Comparison of ENCODE assay signal across 10 cellular contexts in the genomic region with DNA sequence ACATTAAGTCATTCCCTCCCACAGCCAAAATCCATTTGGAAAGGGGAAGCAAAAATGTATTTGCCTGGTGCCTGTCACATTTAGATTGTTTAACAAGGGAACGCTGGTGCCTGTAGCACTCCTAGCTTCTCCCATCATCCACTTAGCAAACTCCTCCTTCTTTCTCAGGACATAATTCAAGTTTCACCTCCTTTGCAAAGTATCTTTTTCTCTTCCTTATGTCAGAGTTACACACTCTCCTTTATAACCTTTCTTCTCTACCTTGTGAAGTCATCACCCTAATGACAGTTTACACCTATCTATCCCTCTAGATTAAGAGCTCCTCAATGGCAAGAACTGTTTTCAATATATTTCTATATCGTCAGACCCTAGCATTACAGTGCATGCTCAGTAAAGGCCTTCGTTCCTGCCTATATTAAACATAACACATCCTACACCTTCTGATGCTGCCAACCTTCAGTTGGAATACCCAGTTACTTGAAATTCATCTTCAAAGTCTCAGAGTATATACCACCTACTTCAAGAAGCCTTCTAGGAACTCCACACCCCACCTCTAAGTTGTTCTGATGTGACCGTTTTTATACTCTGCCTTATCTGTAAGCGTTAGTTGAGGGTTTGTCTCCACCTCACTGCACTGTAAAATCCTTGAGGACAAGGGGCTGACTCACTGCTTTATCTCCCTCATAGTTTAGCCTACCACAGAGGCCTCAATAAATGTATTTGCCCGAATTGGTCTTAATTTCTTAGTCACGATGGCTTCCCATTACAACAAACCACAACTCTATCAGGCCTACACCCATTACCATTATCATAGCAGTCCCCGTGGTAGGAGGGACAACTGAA. TPM values are rescaled to one million over a fixed set of nuclear protein-coding genes. Genes with fewer than 3 reads are reported as not detected.
DNase-seq lines count a peak whose midpoint lies in the region; ATAC-seq and TF ChIP-seq lines count a peak whose summit lies in the region.
"Had no signal": no experiment of that assay in that cellular context is flagged by ENCODE, and none has a peak within 500 bp of the region (broad histone marks: within the 10 kb centered on the region; RNA-seq: fewer than 3 reads in every experiment).

No MANE protein-coding gene starts in this region.

- TF ChIP-seq POLR2A in transverse colon (IDR thresholded peaks at IDR 0.05): no peak

- no peak for TF ChIP-seq CTCF in transverse colon (IDR thresholded peaks at IDR 0.05)

- H3K9me3 ChIP-seq in transverse colon: no peaks in the 10 kb centered on the region
- H3K9me3 ChIP-seq: right atrium auricular region had no signal

- intact Hi-C loops in transverse colon (cut with DNase I; ENCODE audit: low total_unique reads): no loop called here

- peak overlapping the region; percentile 9 to 44 for H3K4me3 Mint-ChIP-seq in activated T-cell treated with anti-CD3 and anti-CD28 coated beads, Interleukin-2, amount 50 U/mL, for 72 hours
- H3K4me3 Mint-ChIP-seq in activated naive CD8-positive, alpha-beta T cell: peak overlapping the region; percentile 55

- H3K27me3 ChIP-seq in transverse colon: no peaks in the 10 kb centered on the region
- H3K27me3 ChIP-seq: right atrium auricular region had no signal

- ATAC-seq in activated T-cell treated with anti-CD3 and anti-CD28 coated beads, Interleukin-2, amount 50 U/mL, for 72 hours (replicated peaks in 1 of 2): no peak
- ATAC-seq in HG02840 (IDR thresholded peaks at IDR 0.05; ENCODE audit: low FRiP score, unreplicated experiment): no peak
- no peak for ATAC-seq in GM21515 (IDR thresholded peaks at IDR 0.05; ENCODE audit: unreplicated experiment)

- in situ Hi-C loops in transverse colon (cut with MboI; ENCODE audit: low pct_ligation_motif_present in 1 of 4, low pct_unique_long_range_greater_than_20kb in 1 of 4, low sequenced_read_pairs in 3 of 4): no loop called here

- 51 to 55% methylated on average over 5 to 8 of the region's 8 CpGs for WGBS in transverse colon (ENCODE audit: low coverage in 1 of 2), 2 donors

- H3K4me1 ChIP-seq in transverse colon: peaks cover 6 to 45% (median 31%) of the 10 kb centered on the region in 4 donors

- no peaks in the 10 kb centered on the region for H3K9me3 Mint-ChIP-seq in activated T-cell treated with anti-CD3 and anti-CD28 coated beads, Interleukin-2, amount 50 U/mL, for 72 hours
- H3K9me3 Mint-ChIP-seq in activated naive CD8-positive, alpha-beta T cell (ENCODE audit: low read depth): no peaks in the 10 kb centered on the region
- H3K9me3 Mint-ChIP-seq: CD14-positive monocyte had no signal

- no peaks in the 10 kb centered on the region for H3K27me3 Mint-ChIP-seq in activated T-cell treated with anti-CD3 and anti-CD28 coated beads, Interleukin-2, amount 50 U/mL, for 72 hours (ENCODE audit: low read depth)
- no peaks in the 10 kb centered on the region for H3K27me3 Mint-ChIP-seq in activated naive CD8-positive, alpha-beta T cell

- peaks cover 7 to 9% of the 10 kb centered on the region in 2 donors for H3K36me3 Mint-ChIP-seq in activated T-cell treated with anti-CD3 and anti-CD28 coated beads, Interleukin-2, amount 50 U/mL, for 72 hours (ENCODE audit: insufficient read depth in 2 of 2)
- H3K36me3 Mint-ChIP-seq in activated naive CD8-positive, alpha-beta T cell: no peaks in the 10 kb centered on the region
- H3K36me3 Mint-ChIP-seq: CD14-positive monocyte had no signal

- H3K36me3 ChIP-seq in transverse colon: no peaks in the 10 kb centered on the region
- H3K36me3 ChIP-seq: right atrium auricular region had no signal

- peak overlapping the region; percentile 66 for H3K27ac Mint-ChIP-seq in activated T-cell treated with anti-CD3 and anti-CD28 coated beads, Interleukin-2, amount 50 U/mL, for 72 hours
- peak overlapping the region; percentile 37 for H3K27ac Mint-ChIP-seq in activated naive CD8-positive, alpha-beta T cell

- no peak for DNase-seq in activated T-cell treated with anti-CD3 and anti-CD28 coated beads, Interleukin-2, amount 50 U/mL, for 72 hours
- no peak for DNase-seq in activated T-cell treated with anti-CD3 and anti-CD28 coated beads, Interleukin-2, amount 50 U/mL, for 48 hours
- DNase-seq in islet precursor cell: peak; percentile 53
- no peak for DNase-seq in transverse colon
- DNase-seq in GM19240 (ENCODE audit: insufficient read length, low spot score): no peak

- H3K4me1 Mint-ChIP-seq in activated T-cell treated with anti-CD3 and anti-CD28 coated beads, Interleukin-2, amount 50 U/mL, for 72 hours (ENCODE audit: low read depth): peaks cover 45% of the 10 kb centered on the region
- peaks cover 43% of the 10 kb centered on the region for H3K4me1 Mint-ChIP-seq in activated naive CD8-positive, alpha-beta T cell (ENCODE audit: low read depth)

- H3K27ac ChIP-seq in transverse colon: peak overlapping the region; percentile 90 to 98 (median 96)

- no peak overlapping the region for H3K4me3 ChIP-seq in transverse colon

- TF ChIP-seq EP300 in transverse colon (IDR thresholded peaks at IDR 0.05; ENCODE audit: low read depth): no peak

RNA-seq across cellular contexts. Expression of gene EPS15, which starts 1.0 kb away (rescaled TPM):
- total RNA-seq in activated T-cell treated with anti-CD3 and anti-CD28 coated beads, Interleukin-2, amount 50 U/mL, for 72 hours: 10 to 100 TPM; 78.0 to 84.0 TPM
- total RNA-seq in transverse colon: 10 to 100 TPM; 43.8 to 74.0 (median 59.9) TPM
